ENCODE assay signal across 8 cellular contexts in the genomic region with DNA sequence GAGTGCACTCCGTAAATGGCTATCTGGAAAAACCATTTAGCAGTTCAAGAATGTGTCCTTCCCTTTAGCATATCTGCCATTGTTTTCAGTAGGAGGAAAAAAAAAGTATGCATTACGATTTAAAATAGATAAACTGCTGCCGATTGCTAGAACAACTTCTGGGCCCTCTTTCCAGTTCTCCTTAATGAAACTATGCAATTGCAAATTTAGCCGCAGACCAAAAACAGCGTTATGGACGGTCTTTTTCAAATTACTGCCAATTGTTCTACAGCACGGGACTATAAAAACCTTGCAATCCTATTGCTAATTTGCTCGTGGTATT. TPM values are rescaled to one million over a fixed set of nuclear protein-coding genes. Genes with fewer than 3 reads are reported as not detected.
DNase-seq lines count a peak whose midpoint lies in the region; ATAC-seq and TF ChIP-seq lines count a peak whose summit lies in the region.

No MANE protein-coding gene starts in this region.

- H3K4me3 Mint-ChIP-seq in activated T-cell treated with anti-CD3 and anti-CD28 coated beads, Interleukin-2, amount 50 U/mL, for 72 hours, result peak overlapping the region; percentile 92 to 99

- H3K4me1 Mint-ChIP-seq in activated T-cell treated with anti-CD3 and anti-CD28 coated beads, Interleukin-2, amount 50 U/mL, for 72 hours (ENCODE audit: low read depth), result peaks cover 52% of the 10 kb centered on the region

- peaks cover 12 to 13% of the 10 kb centered on the region in 2 donors for H3K36me3 Mint-ChIP-seq in activated T-cell treated with anti-CD3 and anti-CD28 coated beads, Interleukin-2, amount 50 U/mL, for 72 hours (ENCODE audit: insufficient read depth in 2 of 2)

- H3K27me3 ChIP-seq in ascending aorta (no peaks in the 10 kb centered on the region), right lobe of liver (no peaks in the 10 kb centered on the region), tibial artery (no peaks in the 10 kb centered on the region)

- H3K27me3 Mint-ChIP-seq in activated T-cell treated with anti-CD3 and anti-CD28 coated beads, Interleukin-2, amount 50 U/mL, for 72 hours (ENCODE audit: low read depth), result no peaks in the 10 kb centered on the region

- TF ChIP-seq CTCF in ascending aorta (IDR thresholded peaks at IDR 0.05) (peak in 1 of 3 experiments; percentile 7), right lobe of liver (IDR thresholded peaks at IDR 0.05) (peak in 1 of 4 donors; percentile 23), tibial artery (IDR thresholded peaks at IDR 0.05) (peak in 1 of 2 experiments; percentile 6)

- DNase-seq in activated T-cell treated with anti-CD3 and anti-CD28 coated beads, Interleukin-2, amount 50 U/mL, for 72 hours, result no peak
- no peak for DNase-seq in activated T-cell treated with anti-CD3 and anti-CD28 coated beads, Interleukin-2, amount 50 U/mL, for 1 hour
- DNase-seq in ascending aorta (ENCODE audit: low spot score in 2 of 2) (no peak), right lobe of liver (no peak), tibial artery (no peak), NCI-H748 treated with DMSO at 0.1 percent for 48 hours (lab: John Stamatoyannopoulos, UW) (no peak)

- H3K9me3 Mint-ChIP-seq in activated T-cell treated with anti-CD3 and anti-CD28 coated beads, Interleukin-2, amount 50 U/mL, for 72 hours, result no peaks in the 10 kb centered on the region

- no peak for ATAC-seq in activated T-cell treated with anti-CD3 and anti-CD28 coated beads, Interleukin-2, amount 50 U/mL, for 72 hours (replicated peaks in 1 of 2)
- no peak for ATAC-seq in right lobe of liver
- ATAC-seq in GM18519 (IDR thresholded peaks at IDR 0.05; ENCODE audit: low FRiP score, unreplicated experiment), result no peak
- no peak for ATAC-seq in HG03460 (IDR thresholded peaks at IDR 0.05; ENCODE audit: unreplicated experiment)

- intact Hi-C loops in ascending aorta (cut with DNase I), result loop anchor here (5.0 kb wide), 3 partner anchors 194 to 509 kb away; no protein-coding TSS in a partner anchor
- intact Hi-C loops in right lobe of liver (cut with DNase I), result loop anchor here in 1 of 2 donors (5.0 kb wide), 1 partner anchor 356 kb away; no protein-coding TSS in a partner anchor
- intact Hi-C loops in tibial artery (cut with DNase I; ENCODE audit: low total_unique reads), result loop anchor here (5.0 to 10.0 kb wide), 3 partner anchors 212 to 366 kb away; partner anchors contain the start of gene ARSJ

- H3K4me1 ChIP-seq in ascending aorta (peaks cover 0 to 8% of the 10 kb centered on the region in 2 donors), right lobe of liver (peaks cover 0 to 19% (median 4%) of the 10 kb centered on the region in 4 donors), tibial artery (peaks cover 0 to 22% (median 5%) of the 10 kb centered on the region in 4 donors)

- H3K27ac ChIP-seq in ascending aorta (peak overlapping the region; percentile 97 to 99), right lobe of liver (peak overlapping the region; percentile 94 to 99 (median 99)), tibial artery (peak overlapping the region; percentile 97 to 98)

- TF ChIP-seq POLR2A in right lobe of liver (IDR thresholded peaks at IDR 0.05), result no peak

- H3K27ac Mint-ChIP-seq in activated T-cell treated with anti-CD3 and anti-CD28 coated beads, Interleukin-2, amount 50 U/mL, for 72 hours, result peak overlapping the region; percentile 93

- H3K4me3 ChIP-seq in ascending aorta, result peak overlapping the region; percentile 80 to 93
- peak overlapping the region; percentile 49 to 75 (median 74) for H3K4me3 ChIP-seq in right lobe of liver
- peak overlapping the region; percentile 69 to 90 for H3K4me3 ChIP-seq in tibial artery

- WGBS in right lobe of liver (ENCODE audit: insufficient coverage, low coverage, low lambda C conversion rate, missing lambda C conversion rate), result under 1% methylated on average over 8 of the region's 8 CpGs

- H3K36me3 ChIP-seq in ascending aorta (no peaks in the 10 kb centered on the region), right lobe of liver (no peaks in the 10 kb centered on the region), tibial artery (no peaks in the 10 kb centered on the region)

- H3K9me3 ChIP-seq in ascending aorta (no peaks in the 10 kb centered on the region), right lobe of liver (no peaks in the 10 kb centered on the region), tibial artery (no peaks in the 10 kb centered on the region)

RNA-seq across cellular contexts. Expression of gene CAMK2D, which starts 1.3 kb away (rescaled TPM):
- total RNA-seq in activated T-cell treated with anti-CD3 and anti-CD28 coated beads, Interleukin-2, amount 50 U/mL, for 72 hours, result 10 to 100 TPM; 85.0 to 92.9 TPM
- 23.8 TPM for total RNA-seq in ascending aorta
- total RNA-seq in right lobe of liver, result 10 to 100 TPM; 17.0 to 30.6 (median 22.6) TPM
